Comparison of ENCODE assay signal across 8 cellular contexts in genomic region chr7:11831383-11831726, GRCh38. TPM values are rescaled to one million over a fixed set of nuclear protein-coding genes. Genes with fewer than 3 reads are reported as not detected.
DNase-seq lines count a peak whose midpoint lies in the region; ATAC-seq and TF ChIP-seq lines count a peak whose summit lies in the region.

No MANE protein-coding gene starts in this region.

- CTCF ChIA-PET in CD8-positive, alpha-beta memory T cell (lab: Charles Lee): no interaction called here

- H3K27ac Mint-ChIP-seq in CD8-positive, alpha-beta memory T cell: no peak overlapping the region

- no peaks in the 10 kb centered on the region for H3K36me3 Mint-ChIP-seq in CD8-positive, alpha-beta memory T cell

- no peak for DNase-seq in Peyer's patch
- DNase-seq in Right ventricle myocardium superior: no peak
- no peak for DNase-seq in sciatic nerve (ENCODE audit: low spot score)
- no peak for DNase-seq in CD8-positive, alpha-beta memory T cell
- DNase-seq in NCI-H2029 treated with DMSO at 0.1 percent for 48 hours (lab: John Stamatoyannopoulos, UW): no peak
- no peak for DNase-seq in EL

- H3K9me3 ChIP-seq in Peyer's patch: no peaks in the 10 kb centered on the region
- H3K9me3 ChIP-seq in CD8-positive, alpha-beta memory T cell (ENCODE audit: low read length): no peaks in the 10 kb centered on the region

- peaks cover 0 to 12% (median 2%) of the 10 kb centered on the region in 3 donors for H3K4me1 Mint-ChIP-seq in CD8-positive, alpha-beta memory T cell

- TF ChIP-seq POLR2A in Peyer's patch (IDR thresholded peaks at IDR 0.05): no peak

- peak overlapping the region in 2 of 4 donors; percentile 48 for H3K27ac ChIP-seq in Peyer's patch
- H3K27ac ChIP-seq in CD8-positive, alpha-beta memory T cell (ENCODE audit: low read depth, low read length): no peak overlapping the region

- H3K9me3 Mint-ChIP-seq in CD8-positive, alpha-beta memory T cell: peaks cover 0 to 2% (median 0%) of the 10 kb centered on the region in 5 donors

- H3K4me1 ChIP-seq in Peyer's patch: peaks cover 0 to 4% (median 0%) of the 10 kb centered on the region in 4 donors
- no peaks in the 10 kb centered on the region for H3K4me1 ChIP-seq in CD8-positive, alpha-beta memory T cell (ENCODE audit: insufficient read depth, low read length)

- no peaks in the 10 kb centered on the region for H3K27me3 ChIP-seq in Peyer's patch
- H3K27me3 ChIP-seq in CD8-positive, alpha-beta memory T cell (ENCODE audit: insufficient read depth, low read length, poor library complexity, severe bottlenecking): peaks cover 3% of the 10 kb centered on the region

- H3K4me3 Mint-ChIP-seq in CD8-positive, alpha-beta memory T cell: peak overlapping the region in 3 of 7 donors; percentile 9 to 38 (median 27)

- H3K36me3 ChIP-seq in Peyer's patch: no peaks in the 10 kb centered on the region
- no peaks in the 10 kb centered on the region for H3K36me3 ChIP-seq in CD8-positive, alpha-beta memory T cell (ENCODE audit: insufficient read depth, low read length)

- peaks cover 7 to 31% of the 10 kb centered on the region in 2 donors for H3K27me3 Mint-ChIP-seq in CD8-positive, alpha-beta memory T cell

- H3K4me3 ChIP-seq in Peyer's patch: peak overlapping the region; percentile 12 to 66 (median 44)
- H3K4me3 ChIP-seq in CD8-positive, alpha-beta memory T cell (ENCODE audit: low read length): no peak overlapping the region

- ATAC-seq in GM21390 (IDR thresholded peaks at IDR 0.05; ENCODE audit: unreplicated experiment) (peak; percentile 4), Right ventricle myocardium superior (ENCODE audit: poor library complexity) (peak; percentile 66), sciatic nerve (peak; percentile 20), GM21528 (IDR thresholded peaks at IDR 0.05; ENCODE audit: low FRiP score, unreplicated experiment) (no peak)

- intact Hi-C loops in Right ventricle myocardium superior (cut with DNase I) (loop anchor here (5.0 kb wide), 1 partner anchor 656 kb away; no protein-coding TSS in a partner anchor), sciatic nerve (cut with DNase I) (no loop called here)

- TF ChIP-seq CTCF in Peyer's patch (IDR thresholded peaks at IDR 0.05): no peak

- POLR2A ChIA-PET in CD8-positive, alpha-beta memory T cell (lab: Charles Lee): no interaction called here

RNA-seq across cellular contexts. Expression of gene THSD7A, which starts 0.6 kb away (rescaled TPM):
- 1 to 10 TPM in 3 of 4 donors, under 1 TPM in 1; 0.53 to 4.1 (median 2.1) TPM for total RNA-seq in Peyer's patch
- 0.70 TPM for total RNA-seq in Right ventricle myocardium superior
- total RNA-seq in sciatic nerve: 30.9 TPM
- not detected for total RNA-seq in CD8-positive, alpha-beta memory T cell
- not detected for polyA plus RNA-seq in CD8-positive, alpha-beta memory T cell
